15 cellular contexts compared by ENCODE assay signal in the genomic region with DNA sequence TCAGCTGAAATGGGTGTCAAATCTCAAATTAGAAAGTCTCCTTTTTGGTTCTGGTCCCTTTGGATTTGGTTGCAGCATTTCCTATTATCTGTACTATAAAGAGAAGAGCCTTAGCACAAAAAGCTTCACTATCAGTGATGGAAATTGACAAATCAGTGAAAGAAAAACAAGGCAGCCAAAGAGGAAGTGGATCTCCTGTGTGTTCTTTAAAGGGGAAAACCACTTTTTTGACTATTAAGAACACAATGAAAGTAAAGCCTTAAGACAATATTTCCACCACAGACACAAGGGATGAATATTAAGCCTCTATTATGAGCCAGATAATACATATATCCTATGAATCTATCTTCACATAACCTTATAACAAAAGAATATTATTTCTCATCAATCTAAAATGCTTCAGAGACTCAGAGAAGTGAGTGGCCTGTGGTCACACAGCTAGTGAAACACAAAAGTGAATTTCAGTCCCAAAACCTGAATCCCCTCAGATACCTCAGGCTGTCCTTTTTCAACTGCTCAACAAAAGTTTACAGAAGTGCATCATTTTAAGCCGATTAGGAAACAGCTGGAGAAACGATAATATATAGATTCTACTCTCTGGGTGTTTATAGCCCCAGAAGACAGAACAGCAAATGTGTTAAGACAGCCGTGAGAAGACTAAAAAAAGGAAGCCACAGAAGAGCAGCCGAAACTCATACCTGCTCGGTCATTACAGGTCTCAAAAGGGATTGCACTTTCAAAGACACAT. TPM values are rescaled to one million over a fixed set of nuclear protein-coding genes. Genes with fewer than 3 reads are reported as not detected.
DNase-seq lines count a peak whose midpoint lies in the region; ATAC-seq and TF ChIP-seq lines count a peak whose summit lies in the region.
"Had no signal": no experiment of that assay in that cellular context is flagged by ENCODE, and none has a peak within 500 bp of the region (broad histone marks: within the 10 kb centered on the region; RNA-seq: fewer than 3 reads in every experiment).

No MANE protein-coding gene starts in this region.

- no peaks in the 10 kb centered on the region for H3K36me3 ChIP-seq in Caco-2 (ENCODE audit: control insufficient read depth, insufficient read depth, low read length)
- H3K36me3 ChIP-seq: MG63 had no signal

- CTCF ChIA-PET in Caco-2 (lab: Charles Lee) (no interaction called here), WTC11 (lab: Charles Lee) (interaction anchor here (1.1 kb wide), 1 partner anchor 35 kb away, joined by 3 read pairs; no protein-coding TSS in a partner anchor)

- BruUV-seq in Caco-2 (replicated peaks; lab: Mats Ljungman, UMichigan): no TSS peak

- H3K4me3 Mint-ChIP-seq in Caco-2 (ENCODE audit: unreplicated experiment) (no peak overlapping the region), WTC11 (no peak overlapping the region)
- H3K4me3 Mint-ChIP-seq: activated CD8-positive, alpha-beta memory T cell treated with anti-CD3 and anti-CD28 coated beads, Interleukin-2, amount 10 ng/mL, durations not matched to agents 7 days and 5 days; nephron had no signal

- H3K4me1 ChIP-seq in Caco-2: no peaks in the 10 kb centered on the region

- no peaks in the 10 kb centered on the region for H3K9me3 Mint-ChIP-seq in Caco-2 (ENCODE audit: unreplicated experiment)
- H3K9me3 Mint-ChIP-seq in WTC11: no peaks in the 10 kb centered on the region
- H3K9me3 Mint-ChIP-seq: nephron had no signal

- H3K27me3 Mint-ChIP-seq in Caco-2 (ENCODE audit: insufficient read depth, unreplicated experiment): no peaks in the 10 kb centered on the region
- H3K27me3 Mint-ChIP-seq in WTC11 (ENCODE audit: low read depth): peaks cover 19% of the 10 kb centered on the region

- TF ChIP-seq CTCF in Caco-2 (IDR thresholded peaks at IDR 0.05; ENCODE audit: insufficient read depth in 1 of 2, low read depth in 1 of 2, low read length in 1 of 2, severe bottlenecking in 1 of 2, unreplicated experiment in 1 of 2) (no peak), WTC11 (IDR thresholded peaks at IDR 0.05) (no peak)

- H3K27me3 ChIP-seq in Caco-2 (replicated peaks; ENCODE audit: control insufficient read depth, insufficient read depth, low read length): no peaks in the 10 kb centered on the region
- H3K27me3 ChIP-seq: MG63 had no signal

- no peak overlapping the region for H3K4me3 ChIP-seq in Caco-2 (ENCODE audit: low read depth, low read length)
- H3K4me3 ChIP-seq: MG63 had no signal

- POLR2A ChIA-PET in Caco-2 (lab: Charles Lee): no interaction called here
- POLR2A ChIA-PET in WTC11 (lab: Charles Lee): no interaction called here

- ATAC-seq in GM18517 (IDR thresholded peaks at IDR 0.05; ENCODE audit: unreplicated experiment) (peak; percentile 75), GM21360 (IDR thresholded peaks at IDR 0.05; ENCODE audit: unreplicated experiment) (peak; percentile 90), HG02981 (IDR thresholded peaks at IDR 0.05; ENCODE audit: unreplicated experiment) (peak; percentile 79), WTC11 (no peak)
- ATAC-seq: activated CD8-positive, alpha-beta memory T cell treated with anti-CD3 and anti-CD28 coated beads, Interleukin-2, amount 10 ng/mL, durations not matched to agents 7 days and 5 days; stimulated activated naive CD8-positive, alpha-beta T cell treated with anti-CD3 and anti-CD28 coated beads, Interleukin-15, Interleukin-2, amounts not matched to agents 100 U/mL and 50 U/mL, for 24 hours had no signal

- no peak overlapping the region for H3K27ac Mint-ChIP-seq in Caco-2 (ENCODE audit: unreplicated experiment)
- H3K27ac Mint-ChIP-seq in WTC11: no peak overlapping the region
- H3K27ac Mint-ChIP-seq: activated CD8-positive, alpha-beta memory T cell treated with anti-CD3 and anti-CD28 coated beads, Interleukin-2, amount 10 ng/mL, durations not matched to agents 7 days and 5 days; nephron had no signal

- H3K36me3 Mint-ChIP-seq in Caco-2 (ENCODE audit: insufficient read depth, unreplicated experiment) (no peaks in the 10 kb centered on the region), WTC11 (no peaks in the 10 kb centered on the region)
- H3K36me3 Mint-ChIP-seq: activated CD8-positive, alpha-beta memory T cell treated with anti-CD3 and anti-CD28 coated beads, Interleukin-2, amount 10 ng/mL, durations not matched to agents 7 days and 5 days had no signal

- H3K9me3 ChIP-seq in Caco-2: no peaks in the 10 kb centered on the region
- H3K9me3 ChIP-seq: MG63 had no signal

- H3K4me1 Mint-ChIP-seq in Caco-2 (ENCODE audit: low read depth, unreplicated experiment): no peaks in the 10 kb centered on the region
- peaks cover 11% of the 10 kb centered on the region for H3K4me1 Mint-ChIP-seq in WTC11
- H3K4me1 Mint-ChIP-seq: activated CD8-positive, alpha-beta memory T cell treated with anti-CD3 and anti-CD28 coated beads, Interleukin-2, amount 10 ng/mL, durations not matched to agents 7 days and 5 days; nephron had no signal

- DNase-seq in MV-4-11 (lab: John Stamatoyannopoulos, UW) (peak; percentile 4), Caco-2 (no peak), hepatic stellate cell (ENCODE audit: low spot score) (no peak), WTC11 (ENCODE audit: low spot score) (no peak)
- DNase-seq in activated CD4-positive, alpha-beta T cell treated with anti-CD3 and anti-CD28 coated beads, Interleukin-2, amount 50 U/mL, for 1 hour: no peak
- DNase-seq: activated CD8-positive, alpha-beta memory T cell treated with anti-CD3 and anti-CD28 coated beads, Interleukin-2, amount 10 ng/mL, durations not matched to agents 7 days and 5 days; MG63; NCI-H69; stimulated activated naive CD8-positive, alpha-beta T cell treated with anti-CD3 and anti-CD28 coated beads, Interleukin-15, Interleukin-2, amounts not matched to agents 100 U/mL and 50 U/mL, for 24 hours; T-helper 1 cell had no signal

- intact Hi-C loops in Caco-2 (cut with micrococcal nuclease; ENCODE audit: unreplicated experiment): no loop called here

TF ChIP-seq in WTC11, 78 proteins besides CTCF, POLR2A, EP300 and RAD21 (continues in another document):
- TF ChIP-seq ZNF138 (CRISPR knock-in tag; conservative IDR thresholded peaks at IDR 0.05): no peak
- TF ChIP-seq ZBTB21 (CRISPR knock-in tag; IDR thresholded peaks at IDR 0.05; ENCODE audit: borderline replicate concordance): no peak
- TF ChIP-seq, protein P1, sequence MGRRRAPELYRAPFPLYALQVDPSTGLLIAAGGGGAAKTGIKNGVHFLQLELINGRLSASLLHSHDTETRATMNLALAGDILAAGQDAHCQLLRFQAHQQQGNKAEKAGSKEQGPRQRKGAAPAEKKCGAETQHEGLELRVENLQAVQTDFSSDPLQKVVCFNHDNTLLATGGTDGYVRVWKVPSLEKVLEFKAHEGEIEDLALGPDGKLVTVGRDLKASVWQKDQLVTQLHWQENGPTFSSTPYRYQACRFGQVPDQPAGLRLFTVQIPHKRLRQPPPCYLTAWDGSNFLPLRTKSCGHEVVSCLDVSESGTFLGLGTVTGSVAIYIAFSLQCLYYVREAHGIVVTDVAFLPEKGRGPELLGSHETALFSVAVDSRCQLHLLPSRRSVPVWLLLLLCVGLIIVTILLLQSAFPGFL (CRISPR knock-in tag; IDR thresholded peaks at IDR 0.05; ENCODE audit: borderline replicate concordance): no peak
- TF ChIP-seq SMAD4 (CRISPR knock-in tag; IDR thresholded peaks at IDR 0.05): no peak
- no peak for TF ChIP-seq ZNF416 (CRISPR knock-in tag; IDR thresholded peaks at IDR 0.05)
- TF ChIP-seq, protein P2, sequence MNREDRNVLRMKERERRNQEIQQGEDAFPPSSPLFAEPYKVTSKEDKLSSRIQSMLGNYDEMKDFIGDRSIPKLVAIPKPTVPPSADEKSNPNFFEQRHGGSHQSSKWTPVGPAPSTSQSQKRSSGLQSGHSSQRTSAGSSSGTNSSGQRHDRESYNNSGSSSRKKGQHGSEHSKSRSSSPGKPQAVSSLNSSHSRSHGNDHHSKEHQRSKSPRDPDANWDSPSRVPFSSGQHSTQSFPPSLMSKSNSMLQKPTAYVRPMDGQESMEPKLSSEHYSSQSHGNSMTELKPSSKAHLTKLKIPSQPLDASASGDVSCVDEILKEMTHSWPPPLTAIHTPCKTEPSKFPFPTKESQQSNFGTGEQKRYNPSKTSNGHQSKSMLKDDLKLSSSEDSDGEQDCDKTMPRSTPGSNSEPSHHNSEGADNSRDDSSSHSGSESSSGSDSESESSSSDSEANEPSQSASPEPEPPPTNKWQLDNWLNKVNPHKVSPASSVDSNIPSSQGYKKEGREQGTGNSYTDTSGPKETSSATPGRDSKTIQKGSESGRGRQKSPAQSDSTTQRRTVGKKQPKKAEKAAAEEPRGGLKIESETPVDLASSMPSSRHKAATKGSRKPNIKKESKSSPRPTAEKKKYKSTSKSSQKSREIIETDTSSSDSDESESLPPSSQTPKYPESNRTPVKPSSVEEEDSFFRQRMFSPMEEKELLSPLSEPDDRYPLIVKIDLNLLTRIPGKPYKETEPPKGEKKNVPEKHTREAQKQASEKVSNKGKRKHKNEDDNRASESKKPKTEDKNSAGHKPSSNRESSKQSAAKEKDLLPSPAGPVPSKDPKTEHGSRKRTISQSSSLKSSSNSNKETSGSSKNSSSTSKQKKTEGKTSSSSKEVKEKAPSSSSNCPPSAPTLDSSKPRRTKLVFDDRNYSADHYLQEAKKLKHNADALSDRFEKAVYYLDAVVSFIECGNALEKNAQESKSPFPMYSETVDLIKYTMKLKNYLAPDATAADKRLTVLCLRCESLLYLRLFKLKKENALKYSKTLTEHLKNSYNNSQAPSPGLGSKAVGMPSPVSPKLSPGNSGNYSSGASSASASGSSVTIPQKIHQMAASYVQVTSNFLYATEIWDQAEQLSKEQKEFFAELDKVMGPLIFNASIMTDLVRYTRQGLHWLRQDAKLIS (CRISPR knock-in tag; IDR thresholded peaks at IDR 0.05; ENCODE audit: borderline replicate concordance): no peak
- no peak for TF ChIP-seq SMAD3 (CRISPR knock-in tag; IDR thresholded peaks at IDR 0.05; ENCODE audit: borderline replicate concordance)
- TF ChIP-seq, protein P3, sequence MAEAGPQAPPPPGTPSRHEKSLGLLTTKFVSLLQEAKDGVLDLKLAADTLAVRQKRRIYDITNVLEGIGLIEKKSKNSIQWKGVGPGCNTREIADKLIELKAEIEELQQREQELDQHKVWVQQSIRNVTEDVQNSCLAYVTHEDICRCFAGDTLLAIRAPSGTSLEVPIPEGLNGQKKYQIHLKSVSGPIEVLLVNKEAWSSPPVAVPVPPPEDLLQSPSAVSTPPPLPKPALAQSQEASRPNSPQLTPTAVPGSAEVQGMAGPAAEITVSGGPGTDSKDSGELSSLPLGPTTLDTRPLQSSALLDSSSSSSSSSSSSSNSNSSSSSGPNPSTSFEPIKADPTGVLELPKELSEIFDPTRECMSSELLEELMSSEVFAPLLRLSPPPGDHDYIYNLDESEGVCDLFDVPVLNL (CRISPR knock-in tag; IDR thresholded peaks at IDR 0.05; ENCODE audit: borderline replicate concordance, low read depth): no peak
- TF ChIP-seq ATF1 (CRISPR knock-in tag; IDR thresholded peaks at IDR 0.05): no peak
- no peak for TF ChIP-seq RELA (CRISPR knock-in tag; IDR thresholded peaks at IDR 0.05; ENCODE audit: borderline replicate concordance)
- TF ChIP-seq NR3C1 (CRISPR knock-in tag; conservative IDR thresholded peaks at IDR 0.05; ENCODE audit: low read depth): no peak

RNA-seq across cellular contexts. Expression of a gene that starts 24.4 kb away (rescaled TPM):
- total RNA-seq in Caco-2 (2022) (not detected in 2 replicates), WTC11 (2021) (not detected in 3 replicates)
- total RNA-seq: activated CD8-positive, alpha-beta memory T cell treated with anti-CD3 and anti-CD28 coated beads, Interleukin-2, amount 10 ng/mL, durations not matched to agents 7 days and 5 days; H4 had no signal
